17 cellular contexts compared by ENCODE assay signal in the genomic region with DNA sequence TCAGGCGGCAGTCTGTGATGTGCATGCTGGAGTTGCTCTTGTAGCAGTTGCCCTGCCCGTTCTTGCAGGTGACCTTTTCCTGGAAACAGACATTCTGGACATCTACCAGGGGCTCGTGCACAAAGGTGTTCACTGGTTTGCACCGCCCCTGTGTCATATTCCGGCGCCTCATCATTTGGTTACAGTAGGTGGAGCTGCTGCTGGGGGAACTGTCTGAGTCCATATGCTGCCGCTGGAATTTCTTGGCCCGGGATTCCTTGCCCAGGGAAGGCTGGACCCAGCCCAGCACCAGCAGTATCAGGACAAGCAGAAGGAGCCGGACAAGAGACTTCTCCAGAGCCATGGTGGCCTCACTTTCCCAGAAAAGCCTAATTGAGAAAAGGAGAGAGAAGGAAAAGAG. TPM values are rescaled to one million over a fixed set of nuclear protein-coding genes. Genes with fewer than 3 reads are reported as not detected.
DNase-seq lines count a peak whose midpoint lies in the region; ATAC-seq and TF ChIP-seq lines count a peak whose summit lies in the region.
"Had no signal": no experiment of that assay in that cellular context is flagged by ENCODE, and none has a peak within 500 bp of the region (broad histone marks: within the 10 kb centered on the region; RNA-seq: fewer than 3 reads in every experiment).

No MANE protein-coding gene starts in this region.

- no peaks in the 10 kb centered on the region for H3K9me3 Mint-ChIP-seq in Calu3 (ENCODE audit: low read depth, unreplicated experiment)
- no peaks in the 10 kb centered on the region for H3K9me3 Mint-ChIP-seq in stimulated activated memory B cell treated with anti-CD40 and anti-IgM and Interleukin-4, amounts not matched to agents 10 μg/mL and 1 μg/mL and 100 μg/mL, for 72 hours
- H3K9me3 Mint-ChIP-seq: activated naive CD4-positive, alpha-beta T cell treated with anti-CD3 and anti-CD28 coated beads, Interleukin-2, amount 50 U/mL, for 24 hours had no signal

- no TSS peak for BruUV-seq in Calu3 (replicated peaks; lab: Mats Ljungman, UMichigan)

- no peak overlapping the region for H2BK12ac ChIP-seq in mesenchymal stem cell (ENCODE audit: low read length in 2 of 2)

- no peak overlapping the region for H2BK120ac ChIP-seq in mesenchymal stem cell (ENCODE audit: low read depth, low read length)

- no peaks in the 10 kb centered on the region for H3K9me3 ChIP-seq in mesenchymal stem cell (ENCODE audit: control insufficient read depth, low read length)

- CTCF ChIA-PET in Calu3 (lab: Charles Lee) = interaction anchor here (0.6 to 1.4 kb wide), 3 partner anchors 41 to 83 kb away, joined by 3 read pairs; no protein-coding TSS in a partner anchor

- H2BK5ac ChIP-seq in mesenchymal stem cell (ENCODE audit: low read depth, low read length, poor library complexity, severe bottlenecking) = no peak overlapping the region

- peak overlapping the region; percentile 28 to 79 (median 58) for H3K4me3 ChIP-seq in dorsolateral prefrontal cortex
- no peak overlapping the region for H3K4me3 ChIP-seq in mesenchymal stem cell (ENCODE audit: insufficient read depth in 1 of 2, low read depth in 1 of 2, low read length in 2 of 2)
- H3K4me3 ChIP-seq: hepatocyte had no signal

- no peak overlapping the region for H3K27ac Mint-ChIP-seq in Calu3 (ENCODE audit: unreplicated experiment)
- peak overlapping the region; percentile 51 for H3K27ac Mint-ChIP-seq in stimulated activated memory B cell treated with anti-CD40 and anti-IgM and Interleukin-4, amounts not matched to agents 10 μg/mL and 1 μg/mL and 100 μg/mL, for 72 hours
- H3K27ac Mint-ChIP-seq: activated naive CD4-positive, alpha-beta T cell treated with anti-CD3 and anti-CD28 coated beads, Interleukin-2, amount 50 U/mL, for 24 hours had no signal

- H3K4me3 Mint-ChIP-seq in Calu3 (ENCODE audit: low read depth, unreplicated experiment) = peak overlapping the region; percentile 61
- peak overlapping the region; percentile 24 for H3K4me3 Mint-ChIP-seq in stimulated activated memory B cell treated with anti-CD40 and anti-IgM and Interleukin-4, amounts not matched to agents 10 μg/mL and 1 μg/mL and 100 μg/mL, for 72 hours
- H3K4me3 Mint-ChIP-seq: activated naive CD4-positive, alpha-beta T cell treated with anti-CD3 and anti-CD28 coated beads, Interleukin-2, amount 50 U/mL, for 24 hours had no signal

- H3K36me3 Mint-ChIP-seq in Calu3 (ENCODE audit: insufficient read depth, unreplicated experiment) = peaks cover 7% of the 10 kb centered on the region
- H3K36me3 Mint-ChIP-seq in stimulated activated memory B cell treated with anti-CD40 and anti-IgM and Interleukin-4, amounts not matched to agents 10 μg/mL and 1 μg/mL and 100 μg/mL, for 72 hours = no peaks in the 10 kb centered on the region
- H3K36me3 Mint-ChIP-seq: activated naive CD4-positive, alpha-beta T cell treated with anti-CD3 and anti-CD28 coated beads, Interleukin-2, amount 50 U/mL, for 24 hours had no signal

- peaks cover 37% of the 10 kb centered on the region for H3K4me1 Mint-ChIP-seq in Calu3 (ENCODE audit: low read depth, unreplicated experiment)
- H3K4me1 Mint-ChIP-seq in stimulated activated memory B cell treated with anti-CD40 and anti-IgM and Interleukin-4, amounts not matched to agents 10 μg/mL and 1 μg/mL and 100 μg/mL, for 72 hours = peaks cover 49% of the 10 kb centered on the region

- no peak overlapping the region for H2AFZ ChIP-seq in mesenchymal stem cell (ENCODE audit: low read depth, low read length)
- H2AFZ ChIP-seq: hepatocyte had no signal

- no peaks in the 10 kb centered on the region for H3K79me1 ChIP-seq in mesenchymal stem cell (replicated peaks; ENCODE audit: low read length, poor library complexity, severe bottlenecking)

- H3K4ac ChIP-seq in mesenchymal stem cell (ENCODE audit: low read depth in 1 of 2, low read length in 2 of 2) = no peak overlapping the region

- no peak overlapping the region for H3K9ac ChIP-seq in mesenchymal stem cell (ENCODE audit: low read length)

- H3K14ac ChIP-seq in mesenchymal stem cell (ENCODE audit: low read length in 2 of 2) = no peak overlapping the region

- H3K27me3 Mint-ChIP-seq in Calu3 (ENCODE audit: unreplicated experiment) = no peaks in the 10 kb centered on the region
- no peaks in the 10 kb centered on the region for H3K27me3 Mint-ChIP-seq in stimulated activated memory B cell treated with anti-CD40 and anti-IgM and Interleukin-4, amounts not matched to agents 10 μg/mL and 1 μg/mL and 100 μg/mL, for 72 hours

- no peaks in the 10 kb centered on the region for H3K4me1 ChIP-seq in mesenchymal stem cell (ENCODE audit: control insufficient read depth, insufficient read depth, low read depth, low read length)

- no peak for ATAC-seq in stimulated activated memory B cell treated with anti-CD40 and anti-IgM and Interleukin-4, amounts not matched to agents 10 μg/mL and 1 μg/mL and 100 μg/mL, for 72 hours
- ATAC-seq in HG03432 (IDR thresholded peaks at IDR 0.05; ENCODE audit: unreplicated experiment) = no peak
- no peak for ATAC-seq in HG02938 (IDR thresholded peaks at IDR 0.05; ENCODE audit: unreplicated experiment)

- H2BK15ac ChIP-seq in mesenchymal stem cell (ENCODE audit: low read depth, poor library complexity, severe bottlenecking) = no peak overlapping the region

- peak overlapping the region; percentile 77 to 100 (median 97) for H3K27ac ChIP-seq in dorsolateral prefrontal cortex
- no peak overlapping the region for H3K27ac ChIP-seq in mesenchymal stem cell (ENCODE audit: low read length, poor library complexity, severe bottlenecking)
- H3K27ac ChIP-seq: hepatocyte had no signal

- intact Hi-C loops in Calu3 (cut with micrococcal nuclease; ENCODE audit: unreplicated experiment) = loop anchor here (5.0 to 10.0 kb wide), 2 partner anchors 57 to 94 kb away; partner anchors contain the start of gene EDDM3A
- intact Hi-C loops in dorsolateral prefrontal cortex (cut with DNase I) = loop anchor here (5.0 to 10.0 kb wide), 3 partner anchors 46 to 177 kb away; no protein-coding TSS in a partner anchor

- no peak overlapping the region for H4K8ac ChIP-seq in mesenchymal stem cell (ENCODE audit: low read length)

- no peak overlapping the region for H2AK5ac ChIP-seq in mesenchymal stem cell (ENCODE audit: low read length, severe bottlenecking)

- no peaks in the 10 kb centered on the region for H3K36me3 ChIP-seq in mesenchymal stem cell (ENCODE audit: control insufficient read depth in 1 of 2, insufficient read depth in 2 of 2, low read depth in 1 of 2, low read length in 2 of 2)

- no peak overlapping the region for H3K18ac ChIP-seq in mesenchymal stem cell (ENCODE audit: low read depth in 1 of 2, low read length in 2 of 2)

- 88% methylated on average over 9 of the region's 9 CpGs for WGBS in mesenchymal stem cell

- H3K23ac ChIP-seq in mesenchymal stem cell (ENCODE audit: low read length in 2 of 2) = no peak overlapping the region

- no peak overlapping the region for H4K91ac ChIP-seq in mesenchymal stem cell (ENCODE audit: low read length)

- DNase-seq in Calu3 (peak; percentile 19), dorsolateral prefrontal cortex (peak in 3 of 10 donors; percentile 41 to 65 (median 47)), lung microvascular endothelial cell (ENCODE audit: low read depth in 2 of 2) (peak; percentile 16 to 38), CD1c-positive myeloid dendritic cell (ENCODE audit: extremely low spot score) (no peak), mesenchymal stem cell (no peak)
- DNase-seq: activated CD4-positive, alpha-beta T cell treated with anti-CD3 and anti-CD28 coated beads, Interleukin-2, amount 50 U/mL, for 4 hours; AML-193; effector CD4-positive, alpha-beta T cell; NCI-H187; stimulated activated naive CD4-positive, alpha-beta T cell treated with Interleukin-2 at 50 U/mL for 16 hours had no signal

- H3K27me3 ChIP-seq in dorsolateral prefrontal cortex = peaks cover 0 to 5% (median 0%) of the 10 kb centered on the region in 45 donors
- peaks cover 5 to 44% of the 10 kb centered on the region in 2 experiments for H3K27me3 ChIP-seq in mesenchymal stem cell (ENCODE audit: control insufficient read depth in 1 of 2, insufficient read depth in 1 of 2, low read length in 2 of 2)
- H3K27me3 ChIP-seq: hepatocyte had no signal

- no peak overlapping the region for H3K4me2 ChIP-seq in mesenchymal stem cell (ENCODE audit: low read length, poor library complexity, severe bottlenecking)
- H3K4me2 ChIP-seq: hepatocyte had no signal

- no peak for TF ChIP-seq CTCF in Calu3 (IDR thresholded peaks at IDR 0.05; ENCODE audit: unreplicated experiment)
- TF ChIP-seq CTCF in dorsolateral prefrontal cortex (IDR thresholded peaks at IDR 0.05 in 54 of 56, conservative IDR thresholded peaks at IDR 0.05 in 2 of 56; ENCODE audit: low read depth in 1 of 56, partially characterized antibody in 56 of 56) = peak in 14 of 56 donors; percentile 7 to 29 (median 19)

RNA-seq across cellular contexts. Expression of gene RNASE1, which starts 0.9 kb away (rescaled TPM):
- total RNA-seq in Calu3 (2022) = 40.2 and 45.8 TPM in 2 replicates
- total RNA-seq in dorsolateral prefrontal cortex = 100 to 1,000 TPM in 104 of 120 experiments, 10 to 100 TPM in 16; 39.9 to 796 (median 173) TPM
- total RNA-seq in lung microvascular endothelial cell = 4.6 and 14.6 TPM in 2 replicates
- not detected for polyA plus RNA-seq in mesenchymal stem cell (2013, experiment 1 of 2)
- not detected for polyA plus RNA-seq in mesenchymal stem cell (2013, experiment 2 of 2)
- total RNA-seq: myocyte; T-helper 1 cell treated with Interleukin-12 subunit alpha and Interleukin-12 subunit beta and Interleukin-4 antibody, amounts not matched to agents 30 ng/mL and 1 ng/mL, for 36 hours had no signal

RNA-seq across cellular contexts. Expression of gene RNASE6, which starts 20.7 kb away (rescaled TPM):
- not detected in 2 replicates for total RNA-seq in Calu3 (2022)
- 10 to 100 TPM in 8 of 120 experiments, 1 to 10 TPM in 108, under 1 TPM in 4; 0.56 to 19.7 (median 4.2) TPM for total RNA-seq in dorsolateral prefrontal cortex
- total RNA-seq in lung microvascular endothelial cell = not detected in 2 replicates
- polyA plus RNA-seq in mesenchymal stem cell (2013, experiment 1 of 2) = not detected
- polyA plus RNA-seq in mesenchymal stem cell (2013, experiment 2 of 2) = not detected
- total RNA-seq: myocyte had no signal

RNA-seq across cellular contexts. Expression of gene EDDM3B, which starts 33.5 kb away (rescaled TPM):
- total RNA-seq in Calu3 (2022) = not detected in 2 replicates
- total RNA-seq in dorsolateral prefrontal cortex = not detected
- not detected in 2 replicates for total RNA-seq in lung microvascular endothelial cell
- not detected for polyA plus RNA-seq in mesenchymal stem cell (2013, experiment 1 of 2)
- not detected for polyA plus RNA-seq in mesenchymal stem cell (2013, experiment 2 of 2)
- total RNA-seq: hepatocyte; myocyte; T-helper 1 cell treated with Interleukin-12 subunit alpha and Interleukin-12 subunit beta and Interleukin-4 antibody, amounts not matched to agents 30 ng/mL and 1 ng/mL, for 36 hours had no signal
- polyA plus RNA-seq: hepatocyte had no signal

RNA-seq across cellular contexts. Expression of gene EDDM3A, which starts 56.0 kb away (rescaled TPM):
- total RNA-seq in Calu3 (2022) = not detected in 2 replicates
- not detected for total RNA-seq in dorsolateral prefrontal cortex
- total RNA-seq in lung microvascular endothelial cell = not detected in 2 replicates
- polyA plus RNA-seq in mesenchymal stem cell (2013, experiment 1 of 2) = not detected
- not detected for polyA plus RNA-seq in mesenchymal stem cell (2013, experiment 2 of 2)
- total RNA-seq: hepatocyte; myocyte; T-helper 1 cell treated with Interleukin-12 subunit alpha and Interleukin-12 subunit beta and Interleukin-4 antibody, amounts not matched to agents 30 ng/mL and 1 ng/mL, for 36 hours had no signal
- polyA plus RNA-seq: hepatocyte had no signal

Comparison
In these comparisons a context has a peak if more than half of its experiments do, and no peak if none do; other contexts are left out.
1. DNase-seq: peak in Calu3 (single experiment) and lung microvascular endothelial cell (2 of 2); none in CD1c-positive myeloid dendritic cell (single experiment) and mesenchymal stem cell (single experiment).
2. H3K4me3 ChIP-seq: peak in dorsolateral prefrontal cortex (59 of 59); none in mesenchymal stem cell (0 of 2).